In genomic region chr5:58116346-58116745, GRCh38 we compare ENCODE assay signal across 20 cellular contexts.
"Had no signal": no experiment of that assay in that cellular context is flagged by ENCODE, and none has a peak within 500 bp of the region (broad histone marks: within the 10 kb centered on the region; RNA-seq: fewer than 3 reads in every experiment).

No MANE protein-coding gene starts in this region.

- H3K36me3 ChIP-seq: brain microvascular endothelial cell, sigmoid colon, thyroid gland, upper lobe of right lung had no signal

- H3K36me3 Mint-ChIP-seq: activated naive CD4-positive, alpha-beta T cell treated with anti-CD3 and anti-CD28 coated beads, Interleukin-2, amount 50 U/mL, for 24 hours; WTC11 had no signal

- ATAC-seq: left ventricle myocardium superior; stimulated activated naive CD8-positive, alpha-beta T cell treated with anti-CD3 and anti-CD28 coated beads, Interleukin-15, Interleukin-2, amounts not matched to agents 100 U/mL and 50 U/mL, for 24 hours; upper lobe of right lung; WTC11 had no signal

- FAIRE-seq: colon, TTC549 had no signal

- H3K27ac Mint-ChIP-seq: activated naive CD4-positive, alpha-beta T cell treated with anti-CD3 and anti-CD28 coated beads, Interleukin-2, amount 50 U/mL, for 24 hours; endodermal cell; WTC11 had no signal

- H3K4me1 Mint-ChIP-seq: activated naive CD4-positive, alpha-beta T cell treated with anti-CD3 and anti-CD28 coated beads, Interleukin-2, amount 50 U/mL, for 24 hours; WTC11 had no signal

- H3K27me3 ChIP-seq: brain microvascular endothelial cell, sigmoid colon, thyroid gland had no signal

- H3K4me3 Mint-ChIP-seq: activated naive CD4-positive, alpha-beta T cell treated with anti-CD3 and anti-CD28 coated beads, Interleukin-2, amount 50 U/mL, for 24 hours; endodermal cell; WTC11 had no signal

- H3K27ac ChIP-seq: brain microvascular endothelial cell, sigmoid colon, thyroid gland, upper lobe of right lung had no signal

- H3K9me3 Mint-ChIP-seq: activated naive CD4-positive, alpha-beta T cell treated with anti-CD3 and anti-CD28 coated beads, Interleukin-2, amount 50 U/mL, for 24 hours; endodermal cell had no signal

- H3K4me3 ChIP-seq: sigmoid colon, thyroid gland, upper lobe of right lung had no signal

- H3K9me3 ChIP-seq: sigmoid colon, thyroid gland, upper lobe of right lung had no signal

- DNase-seq: activated gamma-delta T cell treated with Interleukin-2 at 50 U/mL for 16 hours; activated T-cell treated with anti-CD3 and anti-CD28 coated beads, Interleukin-2, amount 50 U/mL, for 1 hour; anterior cingulate cortex; brain microvascular endothelial cell; central memory CD4-positive, alpha-beta T cell; endodermal cell; foreskin fibroblast; left ventricle myocardium superior; occipital lobe; retina; sigmoid colon; stimulated activated CD4-positive, alpha-beta T cell treated with anti-CD3 and anti-CD28 coated beads, Interleukin-4, amount 100 ng/mL, for 1 hour; stimulated activated naive CD8-positive, alpha-beta T cell treated with anti-CD3 and anti-CD28 coated beads, Interleukin-15, Interleukin-2, amounts not matched to agents 100 U/mL and 50 U/mL, for 24 hours; T-helper 1 cell; thyroid gland; upper lobe of right lung had no signal

- H3K4me1 ChIP-seq: thyroid gland, upper lobe of right lung had no signal
